In genomic region chr4:125317526-125317880, GRCh38 we compare ENCODE assay signal across 8 cellular contexts. TPM values are rescaled to one million over a fixed set of nuclear protein-coding genes. Genes with fewer than 3 reads are reported as not detected.
DNase-seq lines count a peak whose midpoint lies in the region; ATAC-seq, FAIRE-seq and TF ChIP-seq lines count a peak whose summit lies in the region.

No MANE protein-coding gene starts in this region.

- peak overlapping the region; percentile 87 for H3K4me3 Mint-ChIP-seq in natural killer cell treated with Interleukin-12 subunit alpha and Interleukin-12 subunit beta and Interleukin-15 and Interleukin-18, amount 100 ng/mL, for 72 hours

- intact Hi-C loops in Panc1 (cut with micrococcal nuclease; ENCODE audit: unreplicated experiment), result loop anchor here (5.0 to 10.0 kb wide), 2 partner anchors 205 to 1287 kb away; no protein-coding TSS in a partner anchor
- intact Hi-C loops in PC-9 (cut with micrococcal nuclease; ENCODE audit: unreplicated experiment), result loop anchor here (10.0 kb wide), 3 partner anchors 197 to 1537 kb away; no protein-coding TSS in a partner anchor

- no peaks in the 10 kb centered on the region for H3K27me3 ChIP-seq in Panc1 (ENCODE audit: control insufficient read depth, insufficient read depth, low read length)
- H3K27me3 ChIP-seq in PC-9 (ENCODE audit: insufficient read depth, low read depth), result 0 out of 2 replicates have a peak, but pooled peaks cover 12% of the 10 kb centered on the region

- H3K36me3 Mint-ChIP-seq in natural killer cell treated with Interleukin-12 subunit alpha and Interleukin-12 subunit beta and Interleukin-15 and Interleukin-18, amount 100 ng/mL, for 72 hours, result no peaks in the 10 kb centered on the region

- H3K9me3 ChIP-seq in Panc1 (ENCODE audit: control insufficient read depth, insufficient read depth, low read depth, low read length), result no peaks in the 10 kb centered on the region
- H3K9me3 ChIP-seq in PC-9 (ENCODE audit: insufficient read depth, low read depth), result no peaks in the 10 kb centered on the region

- H2AFZ ChIP-seq in PC-9, result no peak overlapping the region

- no peak overlapping the region for H3K4me2 ChIP-seq in PC-9

- peaks cover 0 to 2% of the 10 kb centered on the region in 2 donors for H3K27me3 Mint-ChIP-seq in natural killer cell treated with Interleukin-12 subunit alpha and Interleukin-12 subunit beta and Interleukin-15 and Interleukin-18, amount 100 ng/mL, for 72 hours

- H3K4me3 ChIP-seq in Panc1 (ENCODE audit: low read depth in 2 of 2, low read length in 2 of 2) (peak overlapping the region; percentile 54 to 78), PC-9 (no peak overlapping the region)

- H4K20me1 ChIP-seq in PC-9 (ENCODE audit: insufficient read depth), result no peaks in the 10 kb centered on the region

- peaks cover 23% of the 10 kb centered on the region for H3K4me1 ChIP-seq in Panc1 (ENCODE audit: control insufficient read depth, insufficient read depth, low read length)
- H3K4me1 ChIP-seq in PC-9 (replicated peaks; ENCODE audit: insufficient read depth), result peaks cover 9% of the 10 kb centered on the region; the same call in 1 of the 2 replicates

- in situ Hi-C loops in Panc1 (cut with HindIII; ENCODE audit: low pct_unique_long_range_greater_than_20kb, low sequenced_read_pairs), result no loop called here
- in situ Hi-C loops in G401 (cut with HindIII; ENCODE audit: low sequenced_read_pairs), result no loop called here

- no peaks in the 10 kb centered on the region; the same call in 1 of the 2 replicates for H3K36me3 ChIP-seq in Panc1 (ENCODE audit: control insufficient read depth, insufficient read depth, low read length)
- no peaks in the 10 kb centered on the region for H3K36me3 ChIP-seq in PC-9 (ENCODE audit: low read depth)

- H3K27ac Mint-ChIP-seq in natural killer cell treated with Interleukin-12 subunit alpha and Interleukin-12 subunit beta and Interleukin-15 and Interleukin-18, amount 100 ng/mL, for 72 hours, result no peak overlapping the region

- H3K79me2 ChIP-seq in PC-9 (ENCODE audit: low read depth), result no peaks in the 10 kb centered on the region

- no peak for FAIRE-seq in D721Med (lab: Jason Lieb, UNC)

- no peaks in the 10 kb centered on the region for H3F3A ChIP-seq in PC-9 (ENCODE audit: insufficient read depth, low read depth)

- no peaks in the 10 kb centered on the region for H3K9me3 Mint-ChIP-seq in natural killer cell treated with Interleukin-12 subunit alpha and Interleukin-12 subunit beta and Interleukin-15 and Interleukin-18, amount 100 ng/mL, for 72 hours

- CTCF ChIA-PET in Panc1 (lab: Charles Lee), result no interaction called here
- CTCF ChIA-PET in PC-9 (lab: Charles Lee), result interaction anchor here (0.5 kb wide), 1 partner anchor 269 kb away, joined by 5 read pairs; no protein-coding TSS in a partner anchor

- H3K9me2 ChIP-seq in PC-9 (ENCODE audit: insufficient read depth), result no peaks in the 10 kb centered on the region

- peaks cover 27 to 36% of the 10 kb centered on the region in 2 donors for H3K4me1 Mint-ChIP-seq in natural killer cell treated with Interleukin-12 subunit alpha and Interleukin-12 subunit beta and Interleukin-15 and Interleukin-18, amount 100 ng/mL, for 72 hours (ENCODE audit: low read depth in 2 of 2)

- DNase-seq in D721Med (ENCODE audit: insufficient read length, low spot score), result no peak
- no peak for DNase-seq in Panc1 (ENCODE audit: low read depth, low spot score)
- DNase-seq in fibroblast of peridontal ligament (ENCODE audit: extremely low read depth), result peak; percentile 55
- no peak for DNase-seq in natural killer cell treated with Interleukin-12 subunit alpha and Interleukin-12 subunit beta and Interleukin-15 and Interleukin-18, amount 100 ng/mL, for 72 hours (ENCODE audit: low spot score)
- no peak for DNase-seq in PC-9
- no peak for DNase-seq in activated gamma-delta T cell (lab: John Stamatoyannopoulos, UW)
- DNase-seq in NCI-H2081 (lab: John Stamatoyannopoulos, UW), result no peak
- no peak for DNase-seq in G401 (ENCODE audit: low spot score)

- POLR2A ChIA-PET in Panc1 (lab: Charles Lee) (no interaction called here), PC-9 (lab: Charles Lee; ENCODE audit: unreplicated experiment) (no interaction called here)

- peak overlapping the region; percentile 76 for H3K27ac ChIP-seq in Panc1 (ENCODE audit: low read length)
- no peak overlapping the region for H3K27ac ChIP-seq in PC-9

- ATAC-seq in Panc1, result peak; percentile 23; the same call in 1 of the 2 replicates
- ATAC-seq in natural killer cell treated with Interleukin-12 subunit alpha and Interleukin-12 subunit beta and Interleukin-15 and Interleukin-18, amount 100 ng/mL, for 72 hours, result peak; percentile 15 to 57

- TF ChIP-seq CTCF in D721Med (IDR thresholded peaks at IDR 0.05; ENCODE audit: insufficient read depth, missing control alignments) (peak; percentile 62), Panc1 (IDR thresholded peaks at IDR 0.05) (peak; percentile 76), PC-9 (conservative IDR thresholded peaks at IDR 0.05) (no peak)

- BruUV-seq in Panc1 (replicated peaks; lab: Mats Ljungman, UMichigan), result no TSS peak
- BruUV-seq in PC-9 (replicated peaks; lab: Mats Ljungman, UMichigan), result no TSS peak

RNA-seq across cellular contexts. Expression of gene FAT4, which starts 2.7 kb away (rescaled TPM):
- 11.8 TPM for total RNA-seq in Panc1 (2021; ENCODE audit: unreplicated experiment)
- polyA plus RNA-seq in Panc1 (2012; ENCODE audit: insufficient read length), result 4.3 TPM
- 1 to 10 TPM in 1 of 2 donors, under 1 TPM in 1; 0.33 to 1.4 TPM for total RNA-seq in natural killer cell treated with Interleukin-12 subunit alpha and Interleukin-12 subunit beta and Interleukin-15 and Interleukin-18, amount 100 ng/mL, for 72 hours
- total RNA-seq in PC-9 (2021), result 4.5 and 5.5 TPM in 2 replicates
- total RNA-seq in G401 (2014; rRNA removed; shearing (Covaris generic)), result not detected in 2 replicates
